Comparison of ENCODE assay signal across 9 cellular contexts in genomic region chr11:111378773-111379499, GRCh38.
DNase-seq lines count a peak whose midpoint lies in the region; ATAC-seq lines count a peak whose summit lies in the region.
"Had no signal": no experiment of that assay in that cellular context is flagged by ENCODE, and none has a peak within 500 bp of the region (broad histone marks: within the 10 kb centered on the region; RNA-seq: fewer than 3 reads in every experiment).

POU2AF1 (minus strand) TSS chr11:111379275; CDS start chr11:111379177, 98 bp downstream.

- ATAC-seq in HG03280 (IDR thresholded peaks at IDR 0.05; ENCODE audit: unreplicated experiment) = peak; percentile 75
- ATAC-seq: A549 had no signal

- DNase-seq in NCI-H510A (lab: John Stamatoyannopoulos, UW) (peak; percentile 4), NCI-H510A treated with DMSO at 0.1 percent for 48 hours (lab: John Stamatoyannopoulos, UW) (no peak), fibroblast of the conjunctiva (ENCODE audit: low read depth) (peak; percentile 4), NCI-H128 (lab: John Stamatoyannopoulos, UW; ENCODE audit: unreplicated experiment) (no peak), SW 1271 (lab: John Stamatoyannopoulos, UW) (no peak)
- peak; percentile 31 to 41 for DNase-seq in activated CD8-positive, alpha-beta memory T cell treated with anti-CD3 and anti-CD28 coated beads for 1 hour (ENCODE audit: extremely low read depth in 1 of 2, low read depth in 1 of 2)
- DNase-seq in stimulated activated CD8-positive, alpha-beta memory T cell treated with anti-CD3 and anti-CD28 coated beads, Interleukin-15, amount 100 ng/mL, for 24 hours (ENCODE audit: low read depth) = peak; percentile 10

Comparison
In these comparisons a context has a peak if more than half of its experiments do, and no peak if none do; other contexts are left out.
1. DNase-seq: peak in NCI-H510A (single experiment), activated CD8-positive, alpha-beta memory T cell treated with anti-CD3 and anti-CD28 coated beads for 1 hour (2 of 2), fibroblast of the conjunctiva (single experiment) and stimulated activated CD8-positive, alpha-beta memory T cell treated with anti-CD3 and anti-CD28 coated beads, Interleukin-15, amount 100 ng/mL, for 24 hours (single experiment); none in NCI-H510A treated with DMSO at 0.1 percent for 48 hours (single experiment), NCI-H128 (single experiment) and SW 1271 (0 of 2).